ENCODE assay signal across 8 cellular contexts in genomic region chr14:91352101-91352500, GRCh38.
DNase-seq lines count a peak whose midpoint lies in the region; ATAC-seq and TF ChIP-seq lines count a peak whose summit lies in the region.

No MANE protein-coding gene starts in this region.

- no peaks in the 10 kb centered on the region for H3K9me3 ChIP-seq in CD8-positive, alpha-beta T cell (ENCODE audit: low read length)
- H3K9me3 ChIP-seq in ectodermal cell (ENCODE audit: control insufficient read depth, low read length) (no peaks in the 10 kb centered on the region), A673 (ENCODE audit: low read depth, low read length, poor library complexity, severe bottlenecking) (no peaks in the 10 kb centered on the region)

- H3K27me3 Mint-ChIP-seq in CD8-positive, alpha-beta T cell (ENCODE audit: low read depth) = no peaks in the 10 kb centered on the region
- no peaks in the 10 kb centered on the region for H3K27me3 Mint-ChIP-seq in natural killer cell (ENCODE audit: low read depth in 2 of 2)

- H3K4me1 ChIP-seq in CD8-positive, alpha-beta T cell (ENCODE audit: insufficient read depth, low read length) = peaks cover 89% of the 10 kb centered on the region
- H3K4me1 ChIP-seq in ectodermal cell (ENCODE audit: control insufficient read depth, insufficient read depth, low read length) = peaks cover 33% of the 10 kb centered on the region
- H3K4me1 ChIP-seq in A673 (ENCODE audit: insufficient read depth, low read length, poor library complexity, severe bottlenecking) = peaks cover 31% of the 10 kb centered on the region

- H3K27ac Mint-ChIP-seq in CD8-positive, alpha-beta T cell = peak overlapping the region; percentile 94
- H3K27ac Mint-ChIP-seq in natural killer cell = peak overlapping the region; percentile 96 to 97

- 65 to 66% methylated on average over 18 of the region's 18 CpGs for WGBS in ectodermal cell, 2 experiments

- no peaks in the 10 kb centered on the region for H3K27me3 ChIP-seq in CD8-positive, alpha-beta T cell (ENCODE audit: insufficient read depth, low read length)
- H3K27me3 ChIP-seq in ectodermal cell (ENCODE audit: control insufficient read depth, insufficient read depth, low read length, poor library complexity, severe bottlenecking) (no peaks in the 10 kb centered on the region), A673 (replicated peaks; ENCODE audit: insufficient read depth, low read depth, low read length, poor library complexity) (no peaks in the 10 kb centered on the region)

- TF ChIP-seq CTCF in CD8-positive, alpha-beta T cell (IDR thresholded peaks at IDR 0.05) = no peak
- TF ChIP-seq CTCF in natural killer cell (IDR thresholded peaks at IDR 0.05) (no peak), A673 (conservative IDR thresholded peaks at IDR 0.05; ENCODE audit: low read depth, low read length) (no peak)

- CTCF ChIA-PET in CD8-positive, alpha-beta T cell (lab: Charles Lee) = interaction anchor here (7.5 to 14.1 kb wide), 3 partner anchors 20 to 66 kb away, joined by 120 to 163 read pairs (median 161); partner anchors contain the start of gene CCDC88C
- CTCF ChIA-PET in A673 (lab: Charles Lee) = no interaction called here

- intact Hi-C loops in CD8-positive, alpha-beta T cell (cut with DNase I, micrococcal nuclease) = no loop called here
- intact Hi-C loops in natural killer cell (cut with micrococcal nuclease) (no loop called here), A673 (cut with micrococcal nuclease; ENCODE audit: unreplicated experiment) (no loop called here)

- peaks cover 43% of the 10 kb centered on the region for H3K36me3 Mint-ChIP-seq in CD8-positive, alpha-beta T cell
- H3K36me3 Mint-ChIP-seq in natural killer cell = no peaks in the 10 kb centered on the region

- no peaks in the 10 kb centered on the region for H3K36me3 ChIP-seq in CD8-positive, alpha-beta T cell (ENCODE audit: insufficient read depth, low read length)
- H3K36me3 ChIP-seq in ectodermal cell (ENCODE audit: control insufficient read depth, insufficient read depth, low read length) = no peaks in the 10 kb centered on the region
- H3K36me3 ChIP-seq in A673 (ENCODE audit: insufficient read depth, low read length, poor library complexity, severe bottlenecking) = no peaks in the 10 kb centered on the region

- H3K9me3 Mint-ChIP-seq in CD8-positive, alpha-beta T cell = no peaks in the 10 kb centered on the region
- no peaks in the 10 kb centered on the region for H3K9me3 Mint-ChIP-seq in natural killer cell

- no peak overlapping the region for H3K4me3 ChIP-seq in CD8-positive, alpha-beta T cell (ENCODE audit: low read depth, low read length)
- H3K4me3 ChIP-seq in ectodermal cell (ENCODE audit: insufficient read depth, low read depth, low read length) (no peak overlapping the region), A673 (ENCODE audit: low read depth, low read length, poor library complexity, severe bottlenecking) (no peak overlapping the region)

- POLR2A ChIA-PET in CD8-positive, alpha-beta T cell (lab: Charles Lee) = interaction anchor here (1.1 to 3.6 kb wide), 3 partner anchors 15 to 63 kb away, joined by 3 to 28 read pairs (median 3); no protein-coding TSS in a partner anchor
- POLR2A ChIA-PET in A673 (lab: Charles Lee; ENCODE audit: low non-redundant PET) = interaction anchor here (0.6 kb wide), 1 partner anchor 9 kb away, joined by 8 read pairs; no protein-coding TSS in a partner anchor

- BruUV-seq in A673 (replicated peaks; lab: Mats Ljungman, UMichigan) = no TSS peak

- peak overlapping the region; percentile 86 for H3K4me3 Mint-ChIP-seq in CD8-positive, alpha-beta T cell
- H3K4me3 Mint-ChIP-seq in natural killer cell = peak overlapping the region; percentile 90

- H3K27ac ChIP-seq in CD8-positive, alpha-beta T cell (ENCODE audit: low read depth, low read length) = peak overlapping the region; percentile 45
- H3K27ac ChIP-seq in ectodermal cell (ENCODE audit: insufficient read depth, low read depth, low read length, poor library complexity, severe bottlenecking) = peak overlapping the region; percentile 38
- no peak overlapping the region for H3K27ac ChIP-seq in A673 (ENCODE audit: low read depth, low read length, poor library complexity, severe bottlenecking)

- no peak for DNase-seq in CD8-positive, alpha-beta T cell
- peak; percentile 37 for DNase-seq in NCI-H2029 (lab: John Stamatoyannopoulos, UW)
- no peak for DNase-seq in natural killer cell
- DNase-seq in A673 (ENCODE audit: low spot score) = no peak

- peaks cover 93% of the 10 kb centered on the region for H3K4me1 Mint-ChIP-seq in CD8-positive, alpha-beta T cell (ENCODE audit: low read depth)
- H3K4me1 Mint-ChIP-seq in natural killer cell = peaks cover 87 to 92% of the 10 kb centered on the region in 2 donors

- no peak for ATAC-seq in CD8-positive, alpha-beta T cell
- ATAC-seq in natural killer cell (no peak), HG02678 (IDR thresholded peaks at IDR 0.05; ENCODE audit: unreplicated experiment) (no peak), HG03439 (IDR thresholded peaks at IDR 0.05; ENCODE audit: unreplicated experiment) (no peak), HG03378 (IDR thresholded peaks at IDR 0.05; ENCODE audit: unreplicated experiment) (no peak)
